In the genomic region with DNA sequence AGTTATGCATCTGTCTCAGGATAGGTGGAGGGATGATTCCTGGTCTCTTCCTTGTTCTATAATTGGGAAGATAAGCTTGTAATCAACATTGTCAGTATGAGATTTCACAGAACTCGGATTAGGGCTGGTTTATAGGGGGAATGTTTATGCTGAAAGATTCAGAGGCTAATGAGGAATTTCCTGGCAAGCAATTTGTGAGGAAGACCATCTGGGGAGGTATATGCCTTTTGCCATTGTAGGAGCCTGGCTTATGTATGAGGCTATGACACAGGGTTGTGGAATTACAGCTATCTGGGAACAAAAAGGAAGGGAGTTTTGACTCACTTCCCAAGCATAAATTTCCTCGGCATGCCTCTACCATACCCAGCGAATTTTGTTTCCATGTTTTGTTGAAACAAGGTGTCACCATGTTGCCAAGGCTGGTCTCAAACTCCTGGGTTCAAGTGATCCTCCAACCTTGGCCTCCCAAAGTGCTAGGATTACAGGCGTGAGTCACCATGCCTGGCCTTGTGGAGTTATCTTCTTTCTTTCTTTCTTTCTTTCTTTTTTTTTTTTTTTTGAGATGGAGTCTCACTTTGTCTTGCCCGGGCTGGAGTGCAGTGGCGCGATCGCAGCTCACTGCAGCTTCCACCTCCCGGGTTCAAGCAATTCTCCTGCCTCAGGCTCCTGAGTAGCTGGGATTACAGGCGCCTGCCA, we compare ENCODE assay signal across 9 cellular contexts. TPM values are rescaled to one million over a fixed set of nuclear protein-coding genes. Genes with fewer than 3 reads are reported as not detected.
DNase-seq lines count a peak whose midpoint lies in the region; ATAC-seq, FAIRE-seq and TF ChIP-seq lines count a peak whose summit lies in the region.
"Had no signal": no experiment of that assay in that cellular context is flagged by ENCODE, and none has a peak within 500 bp of the region (broad histone marks: within the 10 kb centered on the region; RNA-seq: fewer than 3 reads in every experiment).

No MANE protein-coding gene starts in this region.

- peak overlapping the region; percentile 84 for H3K27ac ChIP-seq in osteoblast (ENCODE audit: low read depth, low read length)

- peaks cover 33% of the 10 kb centered on the region for H3K4me1 ChIP-seq in osteoblast (ENCODE audit: insufficient read depth, low read length)

- H4K20me1 ChIP-seq in osteoblast (ENCODE audit: insufficient read depth, low read length), result no peaks in the 10 kb centered on the region

- FAIRE-seq in RCC 7860 (lab: Jason Lieb, UNC), result peak; percentile 76

- no peaks in the 10 kb centered on the region for H3K27me3 ChIP-seq in osteoblast (ENCODE audit: insufficient read depth, low read length)

- no peaks in the 10 kb centered on the region for H3K9me3 ChIP-seq in osteoblast (ENCODE audit: low read depth, low read length)

- peaks cover 28% of the 10 kb centered on the region for H3K79me2 ChIP-seq in osteoblast (ENCODE audit: insufficient read depth, low read length)

- peak overlapping the region; percentile 65 for H3K4me2 ChIP-seq in osteoblast (ENCODE audit: insufficient read depth, low read length)

- H2AFZ ChIP-seq in osteoblast (ENCODE audit: low read length), result peak overlapping the region; percentile 61

- no peak overlapping the region for H3K4me3 ChIP-seq in osteoblast (ENCODE audit: insufficient read depth, low read length)

- peak; percentile 65 for DNase-seq in DMS 273 treated with DMSO at 0.1 percent for 48 hours (lab: John Stamatoyannopoulos, UW)
- DNase-seq in RCC 7860 (ENCODE audit: low spot score), result peak; percentile 98
- DNase-seq in epidermal melanocyte (ENCODE audit: insufficient read length, low spot score), result peak; percentile 37
- DNase-seq in osteoblast (ENCODE audit: insufficient read length, low spot score, missing footprints), result peak; percentile 92
- DNase-seq in NCI-H748 treated with DMSO at 0.1 percent for 48 hours (lab: John Stamatoyannopoulos, UW), result no peak
- no peak for DNase-seq in activated effector memory CD4-positive, alpha-beta T cell treated with Interleukin-2 at 50 U/mL for 16 hours
- no peak for DNase-seq in OCI-M1 (lab: John Stamatoyannopoulos, UW)

- no peak for TF ChIP-seq CTCF in osteoblast (IDR thresholded peaks at IDR 0.05; ENCODE audit: extremely low read depth, low read depth, low read length)

- ATAC-seq in GM21360 (IDR thresholded peaks at IDR 0.05; ENCODE audit: unreplicated experiment), result no peak
- ATAC-seq: Right ventricle myocardium inferior had no signal

- H3K36me3 ChIP-seq in osteoblast (ENCODE audit: insufficient read depth, low read length), result peaks cover 20% of the 10 kb centered on the region

RNA-seq across cellular contexts. Expression of a gene that starts 1.6 kb away (rescaled TPM):
- total RNA-seq in osteoblast, result 42.4 and 45.6 TPM in 2 replicates

RNA-seq across cellular contexts. Expression of a gene that starts 5.7 kb away (rescaled TPM):
- total RNA-seq in osteoblast, result 30.4 and 33.9 TPM in 2 replicates

RNA-seq across cellular contexts. Expression of a gene that starts 14.0 kb away (rescaled TPM):
- total RNA-seq in osteoblast, result 28.6 and 31.2 TPM in 2 replicates

RNA-seq across cellular contexts. Expression of a gene that starts 14.2 kb away (rescaled TPM):
- 19.5 and 20.0 TPM in 2 replicates for total RNA-seq in osteoblast

RNA-seq across cellular contexts. Expression of a gene that starts 32.0 kb away (rescaled TPM):
- total RNA-seq in osteoblast, result 33.3 and 36.2 TPM in 2 replicates

Comparison
In these comparisons a context has a peak if more than half of its experiments do, and no peak if none do; other contexts are left out.
1. DNase-seq: peak in DMS 273 treated with DMSO at 0.1 percent for 48 hours (single experiment), RCC 7860 (single experiment), epidermal melanocyte (single experiment) and osteoblast (single experiment); none in NCI-H748 treated with DMSO at 0.1 percent for 48 hours (single experiment), activated effector memory CD4-positive, alpha-beta T cell treated with Interleukin-2 at 50 U/mL for 16 hours (single experiment) and OCI-M1 (single experiment).